In genomic region chr9:128370752-128371621, GRCh38 we compare ENCODE assay signal across 8 cellular contexts. TPM values are rescaled to one million over a fixed set of nuclear protein-coding genes. Genes with fewer than 3 reads are reported as not detected.
DNase-seq lines count a peak whose midpoint lies in the region; TF ChIP-seq lines count a peak whose summit lies in the region.

Gene URM1, plus strand, starts transcription at chr9:128371374. Its CDS starts 7 bp downstream, at chr9:128371381.

- H3K27ac Mint-ChIP-seq in nephron progenitor cell = peak within 1 kb of the TSS; percentile 97
- H3K27ac Mint-ChIP-seq in stimulated activated naive CD8-positive, alpha-beta T cell treated with anti-CD3 and anti-CD28 coated beads, Interleukin-15, Interleukin-2, amounts not matched to agents 100 ng/mL and 50 ng/mL, for 24 hours = peak within 1 kb of the TSS; percentile 95

- 0 out of 2 replicates have a peak, but pooled peaks cover 6% of the 10 kb centered on the region for H3F3A ChIP-seq in MM.1S (ENCODE audit: insufficient read depth, low read length)

- peak within 1 kb of the TSS; percentile 79 for H3K4me3 ChIP-seq in HAP-1
- peak within 1 kb of the TSS; percentile 93 for H3K4me3 ChIP-seq in MM.1S (ENCODE audit: low read length)
- peak within 1 kb of the TSS; percentile 100 for H3K4me3 ChIP-seq in fibroblast of the aortic adventitia (ENCODE audit: low read depth, low read length)

- H3K27me3 ChIP-seq in HAP-1 (ENCODE audit: low read depth) (no peaks in the 10 kb centered on the region), MM.1S (replicated peaks; ENCODE audit: insufficient read depth, low read length) (no peaks in the 10 kb centered on the region)

- peaks cover 47% of the 10 kb centered on the region for H3K79me2 ChIP-seq in MM.1S (ENCODE audit: low read length)

- no peaks in the 10 kb centered on the region for H3K9me3 Mint-ChIP-seq in nephron progenitor cell
- no peaks in the 10 kb centered on the region for H3K9me3 Mint-ChIP-seq in stimulated activated naive CD8-positive, alpha-beta T cell treated with anti-CD3 and anti-CD28 coated beads, Interleukin-15, Interleukin-2, amounts not matched to agents 100 ng/mL and 50 ng/mL, for 24 hours

- DNase-seq in HAP-1 (ENCODE audit: low spot score in 2 of 2) (peak; percentile 92 to 95), MM.1S (peak; percentile 97), SHP77 treated with DMSO at 0.1 percent for 48 hours (lab: John Stamatoyannopoulos, UW) (peak; percentile 85), fibroblast of the aortic adventitia (ENCODE audit: low read depth) (peak; percentile 94), nephron progenitor cell (peak; percentile 90)
- peak; percentile 99 for DNase-seq in activated effector memory CD4-positive, alpha-beta T cell treated with anti-CD3 and anti-CD28 coated beads, Interleukin-2, amount 50 U/mL, for 16 hours

- peak within 1 kb of the TSS; percentile 69 for H3K9ac ChIP-seq in ES-I3 (ENCODE audit: low read depth, low read length)
- peak within 1 kb of the TSS; percentile 77 for H3K9ac ChIP-seq in MM.1S (ENCODE audit: low read length)

- no peaks in the 10 kb centered on the region for H3K9me3 ChIP-seq in ES-I3 (ENCODE audit: control insufficient read depth, insufficient read depth, low read length)
- H3K9me3 ChIP-seq in HAP-1 = no peaks in the 10 kb centered on the region
- no peaks in the 10 kb centered on the region for H3K9me3 ChIP-seq in MM.1S (replicated peaks; ENCODE audit: insufficient read depth, low read length)

- in situ Hi-C loops in HAP-1 (cut with MboI; ENCODE audit: low sequenced_read_pairs) = no loop called here

- peak within 1 kb of the TSS; percentile 31; the same call in 1 of the 2 replicates for H3K27ac ChIP-seq in MM.1S (ENCODE audit: low read length)

- H3K4me1 Mint-ChIP-seq in nephron progenitor cell = peaks cover 34% of the 10 kb centered on the region
- H3K4me1 Mint-ChIP-seq in stimulated activated naive CD8-positive, alpha-beta T cell treated with anti-CD3 and anti-CD28 coated beads, Interleukin-15, Interleukin-2, amounts not matched to agents 100 ng/mL and 50 ng/mL, for 24 hours (ENCODE audit: low read depth) = peaks cover 30% of the 10 kb centered on the region

- H2AFZ ChIP-seq in MM.1S (ENCODE audit: low read length) = peak within 1 kb of the TSS; percentile 85

- H4K20me1 ChIP-seq in MM.1S (ENCODE audit: insufficient read depth, low read length) = peaks cover 2% of the 10 kb centered on the region; the same call in 1 of the 2 replicates

- H3K4me3 Mint-ChIP-seq in nephron progenitor cell = peak within 1 kb of the TSS; percentile 93
- peak within 1 kb of the TSS; percentile 98 for H3K4me3 Mint-ChIP-seq in stimulated activated naive CD8-positive, alpha-beta T cell treated with anti-CD3 and anti-CD28 coated beads, Interleukin-15, Interleukin-2, amounts not matched to agents 100 ng/mL and 50 ng/mL, for 24 hours

- peaks cover 9% of the 10 kb centered on the region for H3K27me3 Mint-ChIP-seq in nephron progenitor cell (ENCODE audit: low read depth, poor library complexity)
- H3K27me3 Mint-ChIP-seq in stimulated activated naive CD8-positive, alpha-beta T cell treated with anti-CD3 and anti-CD28 coated beads, Interleukin-15, Interleukin-2, amounts not matched to agents 100 ng/mL and 50 ng/mL, for 24 hours = no peaks in the 10 kb centered on the region

- TF ChIP-seq CTCF in MM.1S (IDR thresholded peaks at IDR 0.05; ENCODE audit: low read length) (no peak; the same call in 1 of the 2 replicates), fibroblast of the aortic adventitia (IDR thresholded peaks at IDR 0.05; ENCODE audit: insufficient read depth, low read length) (no peak), nephron progenitor cell (IDR thresholded peaks at IDR 0.05) (no peak)

- H3K4me1 ChIP-seq in ES-I3 (ENCODE audit: insufficient read depth, low read length) (0 out of 2 replicates have a peak, but pooled peaks cover 3% of the 10 kb centered on the region), HAP-1 (peaks cover 3% of the 10 kb centered on the region; the same call in 1 of the 2 replicates), MM.1S (ENCODE audit: low read length) (peaks cover 14% of the 10 kb centered on the region)

- H3K4me2 ChIP-seq in MM.1S (ENCODE audit: low read depth, low read length) = peak within 1 kb of the TSS; percentile 93

- no peaks in the 10 kb centered on the region for H3K9me2 ChIP-seq in MM.1S (replicated peaks; ENCODE audit: insufficient read depth, low read length)

- H3K36me3 Mint-ChIP-seq in nephron progenitor cell (ENCODE audit: low read depth) = peaks cover 5% of the 10 kb centered on the region
- H3K36me3 Mint-ChIP-seq in stimulated activated naive CD8-positive, alpha-beta T cell treated with anti-CD3 and anti-CD28 coated beads, Interleukin-15, Interleukin-2, amounts not matched to agents 100 ng/mL and 50 ng/mL, for 24 hours (ENCODE audit: low read depth) = peaks cover 26% of the 10 kb centered on the region

- no peaks in the 10 kb centered on the region for H3K36me3 ChIP-seq in ES-I3 (ENCODE audit: insufficient read depth, low read length)
- H3K36me3 ChIP-seq in HAP-1 (replicated peaks) = 0 out of 2 replicates have a peak, but pooled peaks cover 4% of the 10 kb centered on the region
- no peaks in the 10 kb centered on the region for H3K36me3 ChIP-seq in MM.1S (replicated peaks; ENCODE audit: insufficient read depth, low read length)

RNA-seq across cellular contexts. Expression of gene URM1, which starts in this region (rescaled TPM):
- total RNA-seq in fibroblast of the aortic adventitia (ENCODE audit: low replicate concordance) = 33.8 and 46.4 TPM in 2 replicates

Comparison
In these comparisons a context has a peak if more than half of its experiments do, and no peak if none do; other contexts are left out.
1. Peak in every context shown above with its lines: DNase-seq, H3K4me3 ChIP-seq and H3K27ac ChIP-seq.